24 cellular contexts compared by ENCODE assay signal in the genomic region with DNA sequence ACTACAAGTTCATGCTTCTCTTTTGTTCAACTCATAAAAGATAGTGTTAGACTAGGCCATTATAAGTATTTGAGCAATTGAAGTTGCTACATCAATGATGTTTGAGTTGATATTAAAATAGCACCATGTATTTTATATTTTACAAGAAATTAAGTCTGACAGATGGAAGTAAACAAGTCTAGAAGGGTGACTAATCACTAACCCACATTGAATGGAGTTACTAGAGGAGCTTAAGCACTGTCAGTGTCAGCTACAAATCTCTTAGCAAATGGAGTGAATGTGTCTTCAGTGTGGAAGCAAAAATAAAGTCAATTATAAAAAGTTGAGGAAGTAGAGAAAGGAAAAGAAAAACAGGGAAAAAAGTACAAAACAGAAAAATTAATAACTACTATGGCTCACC.
"Had no signal": no experiment of that assay in that cellular context is flagged by ENCODE, and none has a peak within 500 bp of the region (broad histone marks: within the 10 kb centered on the region; RNA-seq: fewer than 3 reads in every experiment).

No MANE protein-coding gene starts in this region.

- H3K27ac ChIP-seq: ascending aorta, brain microvascular endothelial cell, esophagus muscularis mucosa, lower lobe of right lung, sigmoid colon, upper lobe of left lung, WERI-Rb-1 had no signal

- DNase-seq: activated CD4-positive, alpha-beta T cell treated with anti-CD3 and anti-CD28 coated beads, Interleukin-2, amount 10 ng/mL, durations not matched to agents 7 days and 5 days; activated CD4-positive, CD25-positive, alpha-beta regulatory T cell treated with anti-CD3 and anti-CD28 coated beads, Interleukin-2, amount 50 U/mL, for 72 hours; activated CD8-positive, alpha-beta memory T cell treated with anti-CD3 and anti-CD28 coated beads, Interleukin-2, amount 10 ng/mL, durations not matched to agents 7 days and 5 days; activated CD8-positive, alpha-beta T cell treated with anti-CD3 and anti-CD28 coated beads for 36 hours; activated effector memory CD4-positive, alpha-beta T cell treated with anti-CD3 and anti-CD28 coated beads, Interleukin-2, amount 50 U/mL, for 16 hours; activated naive CD4-positive, alpha-beta T cell treated with anti-CD3 and anti-CD28 coated beads, Interleukin-2, amount 50 U/mL, for 16 hours; activated naive CD8-positive, alpha-beta T cell treated with anti-CD3 and anti-CD28 coated beads, Interleukin-2, amount 50 U/mL, for 24 hours; activated T-cell treated with anti-CD3 and anti-CD28 coated beads for 4 hours; brain microvascular endothelial cell; central memory CD4-positive, alpha-beta T cell; effector memory CD4-positive, alpha-beta T cell; kidney; lower lobe of right lung; naive B cell; posterior cingulate gyrus; sigmoid colon; stimulated activated CD4-positive, alpha-beta T cell treated with anti-CD3 and anti-CD28 coated beads, Interleukin-4, amount 100 ng/mL, for 4 hours; stimulated activated naive CD8-positive, alpha-beta T cell treated with anti-CD3 and anti-CD28 coated beads, Interleukin-15, Interleukin-2, amounts not matched to agents 100 U/mL and 50 U/mL, for 24 hours; T-helper 1 cell; upper lobe of left lung; WERI-Rb-1 had no signal

- H3K4me1 ChIP-seq: ascending aorta, esophagus muscularis mucosa, lower lobe of right lung, sigmoid colon, upper lobe of left lung had no signal

- H3K36me3 ChIP-seq: ascending aorta, brain microvascular endothelial cell, esophagus muscularis mucosa, lower lobe of right lung, sigmoid colon, upper lobe of left lung, WERI-Rb-1 had no signal

- H3K9me3 ChIP-seq: ascending aorta, esophagus muscularis mucosa, lower lobe of right lung, sigmoid colon, upper lobe of left lung had no signal

- H3K4me3 ChIP-seq: ascending aorta, esophagus muscularis mucosa, lower lobe of right lung, sigmoid colon, upper lobe of left lung had no signal

- H3K27me3 ChIP-seq: ascending aorta, brain microvascular endothelial cell, esophagus muscularis mucosa, sigmoid colon, upper lobe of left lung had no signal

- ATAC-seq: activated CD8-positive, alpha-beta memory T cell treated with anti-CD3 and anti-CD28 coated beads, Interleukin-2, amount 10 ng/mL, durations not matched to agents 7 days and 5 days; activated CD8-positive, alpha-beta T cell treated with anti-CD3 and anti-CD28 coated beads for 36 hours; activated naive CD8-positive, alpha-beta T cell treated with anti-CD3 and anti-CD28 coated beads, Interleukin-2, amount 50 U/mL, for 24 hours; left lobe of liver; lower lobe of right lung; stimulated activated naive CD8-positive, alpha-beta T cell treated with anti-CD3 and anti-CD28 coated beads, Interleukin-15, Interleukin-2, amounts not matched to agents 100 U/mL and 50 U/mL, for 24 hours had no signal
